Comparison of ENCODE assay signal across 10 cellular contexts in genomic region chr6:27126046-27126814, GRCh38.
DNase-seq lines count a peak whose midpoint lies in the region; ATAC-seq, FAIRE-seq and TF ChIP-seq lines count a peak whose summit lies in the region.
"Had no signal": no experiment of that assay in that cellular context is flagged by ENCODE, and none has a peak within 500 bp of the region (broad histone marks: within the 10 kb centered on the region; RNA-seq: fewer than 3 reads in every experiment).

No MANE protein-coding gene starts in this region.

- H3K4me2 ChIP-seq in GM12878 (ENCODE audit: control insufficient read depth, insufficient read depth) (peak overlapping the region; percentile 94), osteoblast (ENCODE audit: insufficient read depth, low read length) (peak overlapping the region; percentile 62)

- SMC1A ChIA-PET in GM12878 (lab: Charles Lee; ENCODE audit: uncharacterized antibody, unreplicated experiment), result interaction anchor here (0.6 to 9.3 kb wide), 11 partner anchors 11 to 807 kb away, joined by 3 to 96 read pairs (median 6); partner anchors contain the start of gene POM121L2

- peaks cover 33% of the 10 kb centered on the region for H3K79me2 ChIP-seq in GM12878 (ENCODE audit: control insufficient read depth, insufficient read depth, low read length)
- no peaks in the 10 kb centered on the region for H3K79me2 ChIP-seq in osteoblast (ENCODE audit: insufficient read depth, low read length)

- peaks cover 13% of the 10 kb centered on the region for H3K4me1 Mint-ChIP-seq in CD14-positive monocyte

- DNase-seq in CD14-positive monocyte (ENCODE audit: low spot score), result no peak
- DNase-seq in HL-60 (ENCODE audit: low read depth in 1 of 2, low spot score in 1 of 2), result no peak
- no peak for DNase-seq in GM12878 (ENCODE audit: low read depth, low spot score)
- DNase-seq in osteoblast (ENCODE audit: insufficient read length, low spot score, missing footprints), result peak; percentile 54
- no peak for DNase-seq in NCI-H1694 (lab: John Stamatoyannopoulos, UW)
- DNase-seq in inferior parietal cortex (ENCODE audit: extremely low spot score), result no peak
- no peak for DNase-seq in NCI-H345 (lab: John Stamatoyannopoulos, UW)
- DNase-seq: NCI-H1436 treated with DMSO at 0.1 percent for 48 hours had no signal

- no peak for FAIRE-seq in GM12878 (lab: Jason Lieb, UNC)

- CTCF ChIA-PET in GM12878 (lab: Yijun Ruan, JAX), result interaction anchor here (0.7 to 4.2 kb wide), 13 partner anchors 16 to 669 kb away, joined by 3 to 46 read pairs (median 7); a partner anchor contains a TSS

- BruUV-seq in GM12878 (replicated peaks; lab: Mats Ljungman, UMichigan), result no TSS peak

- H3K27me3 Mint-ChIP-seq in CD14-positive monocyte (ENCODE audit: low read depth in 3 of 3), result peaks cover 0 to 4% (median 4%) of the 10 kb centered on the region in 3 donors

- peak overlapping the region; percentile 76 to 89 for H3K4me3 Mint-ChIP-seq in CD14-positive monocyte

- H3K9me3 ChIP-seq in GM12878 (replicated peaks; ENCODE audit: control insufficient read depth, insufficient read depth, low read length), result no peaks in the 10 kb centered on the region
- no peaks in the 10 kb centered on the region for H3K9me3 ChIP-seq in osteoblast (ENCODE audit: low read depth, low read length)

- TF ChIP-seq RAD21 in GM12878 (IDR thresholded peaks at IDR 0.05; ENCODE audit: insufficient read depth, low read depth, low read length), result no peak

- POLR2A ChIA-PET in GM12878 (lab: Charles Lee), result interaction anchor here (0.7 to 2.7 kb wide), 5 partner anchors 19 to 796 kb away, joined by 3 to 19 read pairs (median 3); a partner anchor contains a TSS

- peak overlapping the region; percentile 74 for H3K9ac ChIP-seq in GM12878 (ENCODE audit: control insufficient read depth, insufficient read depth, low read length)

- H2AFZ ChIP-seq in GM12878 (ENCODE audit: control insufficient read depth, low read depth, low read length) (peak overlapping the region; percentile 84), osteoblast (ENCODE audit: low read length) (peak overlapping the region; percentile 94)

- H3K4me1 ChIP-seq in GM12878 (ENCODE audit: control insufficient read depth, insufficient read depth, low read length) (peaks cover 16% of the 10 kb centered on the region), osteoblast (ENCODE audit: insufficient read depth, low read length) (peaks cover 5% of the 10 kb centered on the region)

- H3K9me3 Mint-ChIP-seq in CD14-positive monocyte, result no peaks in the 10 kb centered on the region

- in situ Hi-C loops in GM12878 (cut with MboI), result no loop called here

- WGBS in GM12878 (ENCODE audit: insufficient coverage, insufficient replicate concordance, low lambda C conversion rate, missing lambda C conversion rate), result 95% methylated on average over 6 of the region's 6 CpGs

- H3K27ac ChIP-seq in HL-60 (replicated peaks), result peak overlapping the region; percentile 62
- peak overlapping the region; percentile 93 for H3K27ac ChIP-seq in GM12878 (ENCODE audit: control insufficient read depth, insufficient read depth)
- H3K27ac ChIP-seq in osteoblast (ENCODE audit: low read depth, low read length), result no peak overlapping the region
- H3K27ac ChIP-seq: epithelial cell of prostate had no signal

- H3K4me3 ChIP-seq in HL-60 (replicated peaks; ENCODE audit: insufficient read depth, low read length) (no peak overlapping the region), GM12878 (peak overlapping the region; percentile 72), osteoblast (ENCODE audit: insufficient read depth, low read length) (peak overlapping the region; percentile 60)

- intact Hi-C loops in CD14-positive monocyte (cut with micrococcal nuclease) (no loop called here), GM12878 (cut with micrococcal nuclease; ENCODE audit: unreplicated experiment) (loop anchor here (2.0 kb wide), 2 partner anchors 31 to 519 kb away; no protein-coding TSS in a partner anchor)

- TF ChIP-seq POLR2A in GM12878 (IDR thresholded peaks at IDR 0.05; ENCODE audit: low read depth, low read length), result no peak

- H3K36me3 Mint-ChIP-seq in CD14-positive monocyte, result no peaks in the 10 kb centered on the region

- ATAC-seq in GM12878 (no peak), GM21825 (IDR thresholded peaks at IDR 0.05; ENCODE audit: unreplicated experiment) (no peak)

- RAD21 ChIA-PET in GM12878 (lab: Charles Lee; ENCODE audit: unreplicated experiment), result interaction anchor here (0.6 to 3.0 kb wide), 13 partner anchors 13 to 768 kb away, joined by 3 to 37 read pairs (median 5); partner anchors contain the start of gene POM121L2

- peaks cover 3 to 4% of the 10 kb centered on the region in 2 experiments; a peak in 3 of 4 replicates for H3K36me3 ChIP-seq in GM12878 (ENCODE audit: control insufficient read depth in 2 of 2, insufficient read depth in 2 of 2, low read length in 1 of 2)
- H3K36me3 ChIP-seq in osteoblast (ENCODE audit: insufficient read depth, low read length), result no peaks in the 10 kb centered on the region

- H3K27ac Mint-ChIP-seq in CD14-positive monocyte, result peak overlapping the region in 4 of 7 donors; percentile 19 to 79 (median 58)

- TF ChIP-seq CTCF in CD14-positive monocyte (IDR thresholded peaks at IDR 0.05), result no peak
- TF ChIP-seq CTCF in HL-60 (IDR thresholded peaks at IDR 0.05; ENCODE audit: insufficient read depth, low read length), result no peak
- no peak for TF ChIP-seq CTCF in GM12878 (IDR thresholded peaks at IDR 0.05 in 2 of 3, conservative IDR thresholded peaks at IDR 0.05 in 1 of 3; ENCODE audit: control insufficient read depth in 2 of 3, extremely low read depth in 1 of 3, insufficient read depth in 1 of 3, low read depth in 3 of 3, low read length in 3 of 3)
- no peak for TF ChIP-seq CTCF in osteoblast (IDR thresholded peaks at IDR 0.05; ENCODE audit: extremely low read depth, low read depth, low read length)

- H3K27me3 ChIP-seq in HL-60 (ENCODE audit: insufficient read depth, poor library complexity, severe bottlenecking) (no peaks in the 10 kb centered on the region), GM12878 (replicated peaks in 1 of 2; ENCODE audit: control insufficient read depth in 2 of 2, insufficient read depth in 2 of 2, low read length in 1 of 2) (no peaks in the 10 kb centered on the region), osteoblast (ENCODE audit: insufficient read depth, low read length) (no peaks in the 10 kb centered on the region)

- H4K20me1 ChIP-seq in GM12878 (ENCODE audit: control insufficient read depth, insufficient read depth) (no peaks in the 10 kb centered on the region), osteoblast (ENCODE audit: insufficient read depth, low read length) (no peaks in the 10 kb centered on the region)

- TF ChIP-seq EP300 in GM12878 (IDR thresholded peaks at IDR 0.05; ENCODE audit: borderline replicate concordance in 1 of 2, control insufficient read depth in 1 of 2, low read depth in 2 of 2, low read length in 2 of 2), result no peak

TF ChIP-seq in GM12878, 131 proteins besides CTCF, POLR2A, EP300 and RAD21 (continues in another document):
- TF ChIP-seq ELK1 (IDR thresholded peaks at IDR 0.05; ENCODE audit: low read depth, low read length) (no peak), ZNF274 (IDR thresholded peaks at IDR 0.05; ENCODE audit: insufficient read depth, insufficient read length) (no peak), CEBPB (IDR thresholded peaks at IDR 0.05; ENCODE audit: borderline replicate concordance in 1 of 2, low read depth in 2 of 2, low read length in 2 of 2) (no peak), ZNF384 (IDR thresholded peaks at IDR 0.05; ENCODE audit: borderline replicate concordance, low read depth, low read length) (no peak), SKIL (IDR thresholded peaks at IDR 0.05; ENCODE audit: low read depth, poor library complexity, severe bottlenecking) (no peak), TCF12 (IDR thresholded peaks at IDR 0.05; ENCODE audit: low read depth, low read length) (no peak), NR2F1 (conservative IDR thresholded peaks at IDR 0.05) (no peak)
